Comparison of ENCODE assay signal across 8 cellular contexts in the genomic region with DNA sequence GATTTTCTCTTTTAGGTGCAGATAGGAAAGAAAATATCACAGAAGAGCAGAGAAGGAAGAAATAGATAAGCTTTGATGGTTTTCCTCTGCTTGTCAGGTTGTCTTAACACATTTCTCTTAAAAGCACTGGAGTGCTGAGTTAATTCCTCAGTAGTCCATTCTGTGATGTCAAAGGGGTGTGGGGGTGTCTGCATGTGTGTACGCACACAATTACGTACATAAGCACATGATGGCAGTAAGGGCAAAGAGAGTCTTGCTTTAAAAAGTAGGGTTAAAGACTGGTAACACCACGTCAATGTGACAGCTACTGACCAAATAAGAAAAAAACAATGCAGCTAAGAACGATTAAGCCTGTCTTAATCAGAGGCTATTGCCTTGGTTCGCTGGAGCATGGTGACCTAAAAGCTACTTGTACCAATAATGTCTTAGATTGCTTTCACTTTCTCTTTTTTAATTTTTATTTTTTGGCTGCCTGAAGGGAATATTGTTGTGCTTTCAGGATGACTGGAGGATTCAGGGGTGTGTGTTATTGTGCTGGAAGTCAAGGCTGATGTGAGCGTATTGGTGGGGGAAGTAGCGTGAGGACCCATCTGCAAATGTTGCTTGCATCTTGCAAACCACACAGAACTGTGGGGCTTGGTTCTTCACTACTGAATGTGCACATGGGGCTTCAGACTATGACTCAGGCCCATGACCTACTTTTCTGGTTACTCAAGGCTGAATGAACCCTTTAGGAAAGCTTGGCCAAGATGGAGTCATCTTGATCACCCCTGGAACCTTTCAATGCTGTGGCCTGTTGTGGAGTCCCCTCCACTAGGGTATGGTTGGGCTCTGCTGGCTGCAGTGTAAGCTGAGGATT.
DNase-seq lines count a peak whose midpoint lies in the region; ATAC-seq lines count a peak whose summit lies in the region.

No MANE protein-coding gene starts in this region.

- ATAC-seq in activated CD4-positive, CD25-positive, alpha-beta regulatory T cell treated with anti-CD3 and anti-CD28 coated beads, Interleukin-2, amount 50 U/mL, for 24 hours: peak; percentile 46 to 56
- no peak for ATAC-seq in GM18873 (IDR thresholded peaks at IDR 0.05; ENCODE audit: low FRiP score, unreplicated experiment)
- ATAC-seq in GM19035 (IDR thresholded peaks at IDR 0.05; ENCODE audit: unreplicated experiment): no peak

- peak overlapping the region; percentile 21 for H3K27ac ChIP-seq in temporal lobe (ENCODE audit: low read depth, low read length)

- DNase-seq in activated CD4-positive, CD25-positive, alpha-beta regulatory T cell treated with anti-CD3 and anti-CD28 coated beads, Interleukin-2, amount 50 U/mL, for 72 hours: no peak
- DNase-seq in RPMI7951 (ENCODE audit: low read depth) (peak; percentile 86), glomerular visceral epithelial cell (ENCODE audit: extremely low spot score) (peak; percentile 72), nucleus accumbens (lab: John Stamatoyannopoulos, UW) (no peak)

Comparison
In these comparisons a context has a peak if more than half of its experiments do, and no peak if none do; other contexts are left out.
1. ATAC-seq: peak in activated CD4-positive, CD25-positive, alpha-beta regulatory T cell treated with anti-CD3 and anti-CD28 coated beads, Interleukin-2, amount 50 U/mL, for 24 hours (2 of 2); none in GM18873 (single experiment) and GM19035 (single experiment).
2. DNase-seq: peak in RPMI7951 (single experiment) and glomerular visceral epithelial cell (single experiment); none in activated CD4-positive, CD25-positive, alpha-beta regulatory T cell treated with anti-CD3 and anti-CD28 coated beads, Interleukin-2, amount 50 U/mL, for 72 hours (single experiment) and nucleus accumbens (0 of 56).